Comparison of ENCODE assay signal across 26 cellular contexts in genomic region chr6:78192057-78192456, GRCh38.
"Had no signal": no experiment of that assay in that cellular context is flagged by ENCODE, and none has a peak within 500 bp of the region (broad histone marks: within the 10 kb centered on the region; RNA-seq: fewer than 3 reads in every experiment).

No MANE protein-coding gene starts in this region.

- H3K4me1 Mint-ChIP-seq: activated B cell treated with CpG ODN at 0.5 μM for 24 hours; activated CD8-positive, alpha-beta memory T cell treated with anti-CD3 and anti-CD28 coated beads, Interleukin-2, amount 10 ng/mL, durations not matched to agents 7 days and 5 days; activated naive CD4-positive, alpha-beta T cell treated with anti-CD3 and anti-CD28 coated beads, Interleukin-2, amount 50 U/mL, for 24 hours; activated naive CD8-positive, alpha-beta T cell treated with anti-CD3 and anti-CD28 coated beads, Interleukin-2, amount 50 U/mL, for 24 hours; central memory CD8-positive, alpha-beta T cell; memory B cell; naive thymus-derived CD8-positive, alpha-beta T cell; neural crest cell; T-helper 17 cell had no signal

- H3K4me3 Mint-ChIP-seq: activated B cell treated with CpG ODN at 0.5 μM for 24 hours; activated CD8-positive, alpha-beta memory T cell treated with anti-CD3 and anti-CD28 coated beads, Interleukin-2, amount 10 ng/mL, durations not matched to agents 7 days and 5 days; activated CD8-positive, alpha-beta T cell treated with anti-CD3 and anti-CD28 coated beads, Interleukin-2, amount 10 ng/mL, durations not matched to agents 7 days and 5 days; activated naive CD4-positive, alpha-beta T cell treated with anti-CD3 and anti-CD28 coated beads, Interleukin-2, amount 50 U/mL, for 24 hours; activated naive CD8-positive, alpha-beta T cell treated with anti-CD3 and anti-CD28 coated beads, Interleukin-2, amount 50 U/mL, for 24 hours; central memory CD8-positive, alpha-beta T cell; dendritic cell treated with granulocyte-macrophage colony-stimulating factor and Interleukin-4, amounts not matched to agents 40 ng/mL and 50 ng/mL, for 4 days; memory B cell; naive thymus-derived CD8-positive, alpha-beta T cell; neural crest cell; T-helper 17 cell had no signal

- ATAC-seq: activated CD8-positive, alpha-beta memory T cell treated with anti-CD3 and anti-CD28 coated beads, Interleukin-2, amount 10 ng/mL, durations not matched to agents 7 days and 5 days; activated CD8-positive, alpha-beta T cell treated with anti-CD3 and anti-CD28 coated beads, Interleukin-2, amount 10 ng/mL, durations not matched to agents 7 days and 5 days; activated naive CD8-positive, alpha-beta T cell treated with anti-CD3 and anti-CD28 coated beads, Interleukin-2, amount 50 U/mL, for 24 hours; left colon; naive thymus-derived CD8-positive, alpha-beta T cell; right cardiac atrium; T-helper 17 cell had no signal

- H3K4me1 ChIP-seq: parathyroid adenoma, spleen, suprapubic skin, tibial artery had no signal

- H3K27me3 ChIP-seq: hepatocyte, spleen, suprapubic skin, tibial artery had no signal

- H3K9me3 ChIP-seq: suprapubic skin, tibial artery had no signal

- H3K27me3 Mint-ChIP-seq: activated B cell treated with CpG ODN at 0.5 μM for 24 hours; activated CD8-positive, alpha-beta memory T cell treated with anti-CD3 and anti-CD28 coated beads, Interleukin-2, amount 10 ng/mL, durations not matched to agents 7 days and 5 days; activated naive CD8-positive, alpha-beta T cell treated with anti-CD3 and anti-CD28 coated beads, Interleukin-2, amount 50 U/mL, for 24 hours; central memory CD8-positive, alpha-beta T cell; dendritic cell treated with granulocyte-macrophage colony-stimulating factor and Interleukin-4, amounts not matched to agents 40 ng/mL and 50 ng/mL, for 4 days; memory B cell; naive thymus-derived CD8-positive, alpha-beta T cell; T-helper 17 cell had no signal

- DNase-seq: activated B cell treated with CpG ODN at 0.5 μM for 24 hours; activated CD4-positive, alpha-beta T cell treated with anti-CD3 and anti-CD28 coated beads, Interleukin-2, amount 50 U/mL, for 1 hour; activated CD8-positive, alpha-beta memory T cell treated with anti-CD3 and anti-CD28 coated beads, Interleukin-2, amount 10 ng/mL, durations not matched to agents 7 days and 5 days; activated CD8-positive, alpha-beta T cell treated with anti-CD3 and anti-CD28 coated beads, Interleukin-2, amount 10 ng/mL, durations not matched to agents 7 days and 5 days; activated naive CD8-positive, alpha-beta T cell treated with anti-CD3 and anti-CD28 coated beads, Interleukin-2, amount 50 U/mL, for 24 hours; activated T-cell treated with anti-CD3 and anti-CD28 coated beads, Interleukin-2, amount 50 U/mL, for 48 hours; amygdala; effector CD4-positive, alpha-beta T cell; left colon; naive thymus-derived CD8-positive, alpha-beta T cell; occipital lobe; right cardiac atrium; spleen; stimulated activated naive CD4-positive, alpha-beta T cell; T-helper 17 cell; T1000; tibial artery had no signal

- H3K27ac Mint-ChIP-seq: activated B cell treated with CpG ODN at 0.5 μM for 24 hours; activated CD8-positive, alpha-beta memory T cell treated with anti-CD3 and anti-CD28 coated beads, Interleukin-2, amount 10 ng/mL, durations not matched to agents 7 days and 5 days; activated CD8-positive, alpha-beta T cell treated with anti-CD3 and anti-CD28 coated beads, Interleukin-2, amount 10 ng/mL, durations not matched to agents 7 days and 5 days; activated naive CD4-positive, alpha-beta T cell treated with anti-CD3 and anti-CD28 coated beads, Interleukin-2, amount 50 U/mL, for 24 hours; activated naive CD8-positive, alpha-beta T cell treated with anti-CD3 and anti-CD28 coated beads, Interleukin-2, amount 50 U/mL, for 24 hours; activated T-helper 2 cell treated with anti-CD3 and anti-CD28 coated beads, Interferon-gamma antibody, Interleukin-2, Interleukin-4, amounts not matched to agents 10 μg/mL and 5 μg/mL and 100 μg/mL, durations not matched to agents 14 hours and 24 hours and 36 hours; dendritic cell treated with granulocyte-macrophage colony-stimulating factor and Interleukin-4, amounts not matched to agents 40 ng/mL and 50 ng/mL, for 4 days; memory B cell; naive thymus-derived CD8-positive, alpha-beta T cell; T-helper 17 cell had no signal

- H3K27ac ChIP-seq: hepatocyte, parathyroid adenoma, spleen, suprapubic skin, tibial artery had no signal

- H3K36me3 Mint-ChIP-seq: activated CD8-positive, alpha-beta memory T cell treated with anti-CD3 and anti-CD28 coated beads, Interleukin-2, amount 10 ng/mL, durations not matched to agents 7 days and 5 days; activated naive CD4-positive, alpha-beta T cell treated with anti-CD3 and anti-CD28 coated beads, Interleukin-2, amount 50 U/mL, for 24 hours; memory B cell had no signal

- H3K79me2 ChIP-seq: hepatocyte, parathyroid adenoma had no signal

- H3K36me3 ChIP-seq: spleen, suprapubic skin, tibial artery had no signal

- H3K4me3 ChIP-seq: hepatocyte, spleen, suprapubic skin, tibial artery had no signal

- H3K4me2 ChIP-seq: hepatocyte had no signal

- H2AFZ ChIP-seq: hepatocyte, parathyroid adenoma had no signal

- H3K9ac ChIP-seq: parathyroid adenoma had no signal
